21 cellular contexts compared by ENCODE assay signal in the genomic region with DNA sequence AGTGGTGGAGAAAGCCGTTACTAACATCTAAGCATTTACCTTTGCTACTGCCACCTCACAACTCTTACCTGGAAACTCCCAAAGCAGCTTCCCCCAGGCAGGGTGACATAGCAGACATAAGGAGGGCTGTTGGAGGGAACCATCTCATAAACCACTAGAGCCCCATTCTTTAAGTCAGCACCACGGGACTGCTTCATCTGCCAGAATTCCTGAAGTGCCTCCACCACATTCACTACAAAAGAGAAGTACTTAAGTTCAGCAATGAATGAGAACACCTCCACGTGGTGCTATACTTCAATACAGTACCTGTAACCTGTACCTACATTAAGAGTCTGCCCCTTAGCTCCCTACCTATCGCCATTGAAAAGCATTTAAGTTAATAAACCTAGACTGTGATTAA.
"Had no signal": no experiment of that assay in that cellular context is flagged by ENCODE, and none has a peak within 500 bp of the region (broad histone marks: within the 10 kb centered on the region; RNA-seq: fewer than 3 reads in every experiment).

No MANE protein-coding gene starts in this region.

- H3K27me3 Mint-ChIP-seq: activated CD4-positive, alpha-beta T cell treated with anti-CD3 and anti-CD28 coated beads for 36 hours; natural killer cell treated with Interleukin-12 subunit alpha and Interleukin-12 subunit beta and Interleukin-15 and Interleukin-18, amount 100 ng/mL, for 72 hours; stimulated activated memory B cell treated with anti-CD40 and anti-IgM and Interleukin-4, amounts not matched to agents 10 μg/mL and 1 μg/mL and 100 μg/mL, for 72 hours had no signal

- H3K4me1 ChIP-seq: lower lobe of right lung, parathyroid adenoma had no signal

- ATAC-seq: activated CD4-positive, alpha-beta T cell treated with anti-CD3 and anti-CD28 coated beads for 36 hours; heart left ventricle; natural killer cell treated with Interleukin-12 subunit alpha and Interleukin-12 subunit beta and Interleukin-15 and Interleukin-18, amount 100 ng/mL, for 72 hours; stimulated activated memory B cell treated with anti-CD40 and anti-IgM and Interleukin-4, amounts not matched to agents 10 μg/mL and 1 μg/mL and 100 μg/mL, for 72 hours had no signal

- H3K4me3 Mint-ChIP-seq: activated CD4-positive, alpha-beta T cell treated with anti-CD3 and anti-CD28 coated beads for 36 hours; activated T-helper 1 cell treated with anti-CD3 and anti-CD28 coated beads, Interleukin-12 subunit alpha, Interleukin-12 subunit beta, Interleukin-2, Interleukin-4 antibody, amounts not matched to agents 30 ng/mL and 10 ng/mL and 1 ng/mL, durations not matched to agents 14 hours and 24 hours and 36 hours; mesothelial cell of epicardium; natural killer cell treated with Interleukin-12 subunit alpha and Interleukin-12 subunit beta and Interleukin-15 and Interleukin-18, amount 100 ng/mL, for 72 hours; stimulated activated memory B cell treated with anti-CD40 and anti-IgM and Interleukin-4, amounts not matched to agents 10 μg/mL and 1 μg/mL and 100 μg/mL, for 72 hours; T-helper 2 cell treated with Interferon-gamma antibody and Interleukin-4, amounts not matched to agents 5 μg/mL and 100 μg/mL, for 36 hours had no signal

- H3K4me3 ChIP-seq: coronary artery, heart left ventricle, lower lobe of right lung, sigmoid colon, thoracic aorta, upper lobe of left lung had no signal

- H3K9me3 Mint-ChIP-seq: activated T-helper 1 cell treated with anti-CD3 and anti-CD28 coated beads, Interleukin-12 subunit alpha, Interleukin-12 subunit beta, Interleukin-2, Interleukin-4 antibody, amounts not matched to agents 30 ng/mL and 10 ng/mL and 1 ng/mL, durations not matched to agents 14 hours and 24 hours and 36 hours; mesothelial cell of epicardium; natural killer cell treated with Interleukin-12 subunit alpha and Interleukin-12 subunit beta and Interleukin-15 and Interleukin-18, amount 100 ng/mL, for 72 hours; stimulated activated memory B cell treated with anti-CD40 and anti-IgM and Interleukin-4, amounts not matched to agents 10 μg/mL and 1 μg/mL and 100 μg/mL, for 72 hours; T-helper 2 cell treated with Interferon-gamma antibody and Interleukin-4, amounts not matched to agents 5 μg/mL and 100 μg/mL, for 36 hours had no signal

- H3K27ac Mint-ChIP-seq: activated CD4-positive, alpha-beta T cell treated with anti-CD3 and anti-CD28 coated beads for 36 hours; activated T-helper 1 cell treated with anti-CD3 and anti-CD28 coated beads, Interleukin-12 subunit alpha, Interleukin-12 subunit beta, Interleukin-2, Interleukin-4 antibody, amounts not matched to agents 30 ng/mL and 10 ng/mL and 1 ng/mL, durations not matched to agents 14 hours and 24 hours and 36 hours; mesothelial cell of epicardium; natural killer cell treated with Interleukin-12 subunit alpha and Interleukin-12 subunit beta and Interleukin-15 and Interleukin-18, amount 100 ng/mL, for 72 hours; stimulated activated memory B cell treated with anti-CD40 and anti-IgM and Interleukin-4, amounts not matched to agents 10 μg/mL and 1 μg/mL and 100 μg/mL, for 72 hours; T-helper 2 cell treated with Interferon-gamma antibody and Interleukin-4, amounts not matched to agents 5 μg/mL and 100 μg/mL, for 36 hours had no signal

- H3K27me3 ChIP-seq: heart left ventricle, neutrophil, sigmoid colon, upper lobe of left lung had no signal

- H2AFZ ChIP-seq: parathyroid adenoma had no signal

- FAIRE-seq: frontal cortex, TTC549 had no signal

- DNase-seq: activated CD4-positive, alpha-beta T cell treated with anti-CD3 and anti-CD28 coated beads for 36 hours; activated CD4-positive, alpha-beta T cell treated with anti-CD3 and anti-CD28 coated beads, Interleukin-2, amount 50 U/mL, for 48 hours; activated naive CD4-positive, alpha-beta T cell; activated T-cell treated with anti-CD3 and anti-CD28 coated beads for 4 hours; aorta; heart left ventricle; lower lobe of right lung; sigmoid colon; stimulated activated CD4-positive, alpha-beta T cell treated with anti-CD3 and anti-CD28 coated beads, Interleukin-4, amount 100 ng/mL, for 4 hours; upper lobe of left lung had no signal

- H3K9me3 ChIP-seq: heart left ventricle, lower lobe of right lung, neutrophil, sigmoid colon, thoracic aorta, upper lobe of left lung had no signal

- H3K9ac ChIP-seq: parathyroid adenoma had no signal

- H3K27ac ChIP-seq: coronary artery, lower lobe of right lung, neutrophil, parathyroid adenoma, sigmoid colon, thoracic aorta, upper lobe of left lung had no signal
